23 cellular contexts compared by ENCODE assay signal in the genomic region with DNA sequence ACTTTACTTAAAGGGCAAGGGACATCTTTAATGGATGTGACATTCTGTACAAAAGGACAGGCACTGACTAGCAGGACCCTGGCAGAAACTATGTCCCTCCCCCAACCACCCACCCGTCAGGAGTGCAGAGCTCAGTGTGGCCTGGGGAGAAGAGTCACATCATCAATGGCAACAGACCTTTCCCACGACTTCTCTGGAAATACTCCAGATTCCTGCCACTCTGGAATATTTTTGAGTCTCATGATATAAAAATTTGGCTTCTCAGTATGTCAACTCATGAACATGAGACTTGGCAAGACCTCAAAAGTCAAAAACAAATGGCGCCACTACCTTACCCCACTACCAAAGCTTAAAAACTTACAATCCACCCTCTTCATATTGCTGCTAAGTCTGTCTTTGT. TPM values are rescaled to one million over a fixed set of nuclear protein-coding genes. Genes with fewer than 3 reads are reported as not detected.
"Had no signal": no experiment of that assay in that cellular context is flagged by ENCODE, and none has a peak within 500 bp of the region (broad histone marks: within the 10 kb centered on the region; RNA-seq: fewer than 3 reads in every experiment).

No MANE protein-coding gene starts in this region.

- H3K4me3 ChIP-seq: SJCRH30 had no signal

- H3K27ac ChIP-seq: KMS-11, SJCRH30 had no signal

- DNase-seq: activated CD4-positive, alpha-beta T cell treated with anti-CD3 and anti-CD28 coated beads for 4 hours; activated CD8-positive, alpha-beta T cell treated with anti-CD3 and anti-CD28 coated beads for 36 hours; activated gamma-delta T cell; activated naive CD4-positive, alpha-beta T cell treated with anti-CD3 and anti-CD28 coated beads for 36 hours; activated T-cell treated with anti-CD3 and anti-CD28 coated beads, Interleukin-2, amount 50 U/mL, for 4 hours; amygdala; NCI-H1092; NCI-H1417; NCI-H2029; NCI-H2107; NCI-H2171 treated with DMSO at 0.1 percent for 48 hours; NCI-H345; NCI-H510A treated with DMSO at 0.1 percent for 48 hours; NCI-H69; NK-92 treated with Interleukin-12 subunit alpha and Interleukin-12 subunit beta, amount 100 ng/mL, for 24 hours; Right ventricle myocardium superior; RPMI8226; SJCRH30 had no signal

- ATAC-seq: activated CD4-positive, CD25-positive, alpha-beta regulatory T cell treated with anti-CD3 and anti-CD28 coated beads, Interleukin-2, amount 50 U/mL, for 24 hours; activated CD8-positive, alpha-beta T cell treated with anti-CD3 and anti-CD28 coated beads for 36 hours; activated T-cell treated with anti-CD3 and anti-CD28 coated beads, Interleukin-2, amount 50 U/mL, for 4 hours; activated T-helper 17 cell treated with anti-CD3 and anti-CD28 coated beads, Interleukin-2, amount 50 U/mL, for 72 hours; Panc1 had no signal

RNA-seq across cellular contexts. Expression of gene RASSF2, which starts 59.6 kb away (rescaled TPM):
- total RNA-seq: MCF 10A had no signal
